1 cellular context compared by ENCODE assay signal in genomic region chr18:9321017-9321452, GRCh38.
TF ChIP-seq lines count a peak whose summit lies in the region.

No MANE protein-coding gene starts in this region.

TF ChIP-seq in K562, 482 proteins besides CTCF, POLR2A, EP300 and RAD21 (continued from another document and continues in another):
- TF ChIP-seq ARID4B (CRISPR knock-in tag; IDR thresholded peaks at IDR 0.05) (no peak), ZNF23 (CRISPR knock-in tag; IDR thresholded peaks at IDR 0.05) (no peak), TARDBP (IDR thresholded peaks at IDR 0.05) (no peak), CC2D1A (IDR thresholded peaks at IDR 0.05) (peak; percentile 57; the same call in 1 of the 2 replicates), CREB5 (CRISPR knock-in tag; IDR thresholded peaks at IDR 0.05) (no peak), ZNF717 (CRISPR knock-in tag; IDR thresholded peaks at IDR 0.05) (no peak), HEY1 (CRISPR knock-in tag; IDR thresholded peaks at IDR 0.05; ENCODE audit: borderline replicate concordance) (no peak), ZNF174 (CRISPR knock-in tag; IDR thresholded peaks at IDR 0.05) (no peak), TBL1XR1 (IDR thresholded peaks at IDR 0.05; ENCODE audit: low read length in 2 of 2) (no peak), ARID3A (IDR thresholded peaks at IDR 0.05; ENCODE audit: borderline replicate concordance, low read depth, low read length) (no peak), CLOCK (CRISPR knock-in tag; IDR thresholded peaks at IDR 0.05; ENCODE audit: borderline replicate concordance) (no peak), NFRKB (IDR thresholded peaks at IDR 0.05; ENCODE audit: low read depth) (no peak), RBM25 (IDR thresholded peaks at IDR 0.05; ENCODE audit: low read depth, low read length, severe bottlenecking) (no peak), ZFX (CRISPR knock-in tag; IDR thresholded peaks at IDR 0.05) (no peak), MXD1 (CRISPR knock-in tag; IDR thresholded peaks at IDR 0.05; ENCODE audit: borderline replicate concordance, poor library complexity, severe bottlenecking) (no peak), RFX1 (IDR thresholded peaks at IDR 0.05) (no peak), JUND (IDR thresholded peaks at IDR 0.05; ENCODE audit: borderline replicate concordance, low read depth, low read length) (peak; percentile 30; the same call in 1 of the 2 replicates), JUND (tag; IDR thresholded peaks at IDR 0.05; ENCODE audit: borderline replicate concordance, low read depth, low read length) (0 out of 3 replicates have a peak, but pooled peaks have one; percentile 29), BHLHE40 (IDR thresholded peaks at IDR 0.05; ENCODE audit: low read length) (no peak), MAZ (CRISPR knock-in tag; conservative IDR thresholded peaks at IDR 0.05 in 1 of 2, IDR thresholded peaks at IDR 0.05 in 1 of 2) (no peak), ZNF175 (CRISPR knock-in tag; IDR thresholded peaks at IDR 0.05; ENCODE audit: low read depth) (peak; percentile 97), SMC3 (conservative IDR thresholded peaks at IDR 0.05; ENCODE audit: insufficient read depth, low read depth, low read length) (no peak), PYGO2 (tag; IDR thresholded peaks at IDR 0.05) (no peak), DLX4 (CRISPR knock-in tag; IDR thresholded peaks at IDR 0.05) (no peak), ETS2 (tag; IDR thresholded peaks at IDR 0.05; ENCODE audit: borderline replicate concordance, poor library complexity, severe bottlenecking) (no peak), ZNF644 (tag; IDR thresholded peaks at IDR 0.05; ENCODE audit: low read depth) (no peak), NUFIP1 (IDR thresholded peaks at IDR 0.05; ENCODE audit: partially characterized antibody) (no peak), FIP1L1 (IDR thresholded peaks at IDR 0.05; ENCODE audit: low read depth, low read length, poor library complexity, severe bottlenecking) (no peak), MTA3 (IDR thresholded peaks at IDR 0.05; ENCODE audit: borderline replicate concordance) (no peak), ZNF696 (CRISPR knock-in tag; conservative IDR thresholded peaks at IDR 0.05) (no peak), ZBTB2 (IDR thresholded peaks at IDR 0.05) (no peak), SIRT6 (IDR thresholded peaks at IDR 0.05; ENCODE audit: low read depth, low read length) (no peak), FUS (optimal IDR thresholded peaks at IDR 0.05; ENCODE audit: low read depth, low read length) (no peak), ZNF609 (CRISPR knock-in tag; IDR thresholded peaks at IDR 0.05; ENCODE audit: borderline replicate concordance) (no peak), HNRNPLL (IDR thresholded peaks at IDR 0.05; ENCODE audit: low read depth, low read length, poor library complexity, severe bottlenecking) (no peak), E2F8 (IDR thresholded peaks at IDR 0.05; ENCODE audit: low read depth, partially characterized antibody) (no peak), PML (IDR thresholded peaks at IDR 0.05; ENCODE audit: low read length) (no peak), DDX20 (tag; IDR thresholded peaks at IDR 0.05; ENCODE audit: low read depth) (no peak), E2F6 (IDR thresholded peaks at IDR 0.05; ENCODE audit: borderline replicate concordance in 1 of 2, extremely low read depth in 1 of 2, insufficient read depth in 1 of 2, insufficient read length in 1 of 2, low read depth in 1 of 2, low read length in 1 of 2, poor library complexity in 1 of 2, severe bottlenecking in 1 of 2) (peak; percentile 67 to 98)
